Comparison of ENCODE assay signal across 2 cellular contexts in the genomic region with DNA sequence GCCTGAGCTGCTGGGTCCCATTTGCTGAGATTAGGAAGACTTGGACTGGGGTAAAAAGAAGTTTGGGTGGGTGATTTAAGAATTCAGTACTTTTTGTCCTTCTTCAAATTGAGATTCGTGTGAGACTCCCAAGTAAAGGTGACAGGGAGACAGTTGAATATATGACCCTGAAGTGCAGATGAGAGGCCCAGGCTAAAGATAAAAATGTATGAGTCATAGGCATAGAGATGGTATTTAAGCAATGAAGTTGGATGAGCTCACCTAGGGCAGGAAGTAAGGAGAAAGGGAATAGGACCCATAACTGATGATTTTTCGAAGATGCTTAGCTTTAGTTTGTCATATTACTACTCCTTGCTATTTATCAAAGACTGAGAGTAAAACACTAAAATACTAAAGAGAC.
A peak's percentile ranks its signal among the peaks of the same experiment; 100 is the strongest.
TF ChIP-seq lines count a peak whose summit lies in the region.

No MANE protein-coding gene starts in this region.

TF ChIP-seq in HCT116, 20 proteins besides CTCF, POLR2A, EP300 and RAD21 (continued from another document):
- TF ChIP-seq EZH2 (IDR thresholded peaks at IDR 0.05) (no peak), JUND (IDR thresholded peaks at IDR 0.05) (peak; percentile 30; the same call in 1 of the 2 replicates)
- TF ChIP-seq, protein P1, sequence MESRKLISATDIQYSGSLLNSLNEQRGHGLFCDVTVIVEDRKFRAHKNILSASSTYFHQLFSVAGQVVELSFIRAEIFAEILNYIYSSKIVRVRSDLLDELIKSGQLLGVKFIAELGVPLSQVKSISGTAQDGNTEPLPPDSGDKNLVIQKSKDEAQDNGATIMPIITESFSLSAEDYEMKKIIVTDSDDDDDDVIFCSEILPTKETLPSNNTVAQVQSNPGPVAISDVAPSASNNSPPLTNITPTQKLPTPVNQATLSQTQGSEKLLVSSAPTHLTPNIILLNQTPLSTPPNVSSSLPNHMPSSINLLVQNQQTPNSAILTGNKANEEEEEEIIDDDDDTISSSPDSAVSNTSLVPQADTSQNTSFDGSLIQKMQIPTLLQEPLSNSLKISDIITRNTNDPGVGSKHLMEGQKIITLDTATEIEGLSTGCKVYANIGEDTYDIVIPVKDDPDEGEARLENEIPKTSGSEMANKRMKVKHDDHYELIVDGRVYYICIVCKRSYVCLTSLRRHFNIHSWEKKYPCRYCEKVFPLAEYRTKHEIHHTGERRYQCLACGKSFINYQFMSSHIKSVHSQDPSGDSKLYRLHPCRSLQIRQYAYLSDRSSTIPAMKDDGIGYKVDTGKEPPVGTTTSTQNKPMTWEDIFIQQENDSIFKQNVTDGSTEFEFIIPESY (IDR thresholded peaks at IDR 0.05; ENCODE audit: extremely low read depth, insufficient replicate concordance, low read length) = no peak

TF ChIP-seq in SK-N-SH treated with all-trans-retinoic acid at 6 μM for 48 hours, 23 proteins besides CTCF, POLR2A, EP300 and RAD21 (continued from another document):
- TF ChIP-seq, protein P2, sequence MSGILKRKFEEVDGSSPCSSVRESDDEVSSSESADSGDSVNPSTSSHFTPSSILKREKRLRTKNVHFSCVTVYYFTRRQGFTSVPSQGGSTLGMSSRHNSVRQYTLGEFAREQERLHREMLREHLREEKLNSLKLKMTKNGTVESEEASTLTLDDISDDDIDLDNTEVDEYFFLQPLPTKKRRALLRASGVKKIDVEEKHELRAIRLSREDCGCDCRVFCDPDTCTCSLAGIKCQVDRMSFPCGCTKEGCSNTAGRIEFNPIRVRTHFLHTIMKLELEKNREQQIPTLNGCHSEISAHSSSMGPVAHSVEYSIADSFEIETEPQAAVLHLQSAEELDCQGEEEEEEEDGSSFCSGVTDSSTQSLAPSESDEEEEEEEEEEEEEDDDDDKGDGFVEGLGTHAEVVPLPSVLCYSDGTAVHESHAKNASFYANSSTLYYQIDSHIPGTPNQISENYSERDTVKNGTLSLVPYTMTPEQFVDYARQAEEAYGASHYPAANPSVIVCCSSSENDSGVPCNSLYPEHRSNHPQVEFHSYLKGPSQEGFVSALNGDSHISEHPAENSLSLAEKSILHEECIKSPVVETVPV (CRISPR knock-in tag; IDR thresholded peaks at IDR 0.05) = no peak
- TF ChIP-seq ZNF70 (CRISPR knock-in tag; IDR thresholded peaks at IDR 0.05) = no peak
- TF ChIP-seq CSDC2 (CRISPR knock-in tag; IDR thresholded peaks at IDR 0.05) = no peak
- TF ChIP-seq, protein P3, sequence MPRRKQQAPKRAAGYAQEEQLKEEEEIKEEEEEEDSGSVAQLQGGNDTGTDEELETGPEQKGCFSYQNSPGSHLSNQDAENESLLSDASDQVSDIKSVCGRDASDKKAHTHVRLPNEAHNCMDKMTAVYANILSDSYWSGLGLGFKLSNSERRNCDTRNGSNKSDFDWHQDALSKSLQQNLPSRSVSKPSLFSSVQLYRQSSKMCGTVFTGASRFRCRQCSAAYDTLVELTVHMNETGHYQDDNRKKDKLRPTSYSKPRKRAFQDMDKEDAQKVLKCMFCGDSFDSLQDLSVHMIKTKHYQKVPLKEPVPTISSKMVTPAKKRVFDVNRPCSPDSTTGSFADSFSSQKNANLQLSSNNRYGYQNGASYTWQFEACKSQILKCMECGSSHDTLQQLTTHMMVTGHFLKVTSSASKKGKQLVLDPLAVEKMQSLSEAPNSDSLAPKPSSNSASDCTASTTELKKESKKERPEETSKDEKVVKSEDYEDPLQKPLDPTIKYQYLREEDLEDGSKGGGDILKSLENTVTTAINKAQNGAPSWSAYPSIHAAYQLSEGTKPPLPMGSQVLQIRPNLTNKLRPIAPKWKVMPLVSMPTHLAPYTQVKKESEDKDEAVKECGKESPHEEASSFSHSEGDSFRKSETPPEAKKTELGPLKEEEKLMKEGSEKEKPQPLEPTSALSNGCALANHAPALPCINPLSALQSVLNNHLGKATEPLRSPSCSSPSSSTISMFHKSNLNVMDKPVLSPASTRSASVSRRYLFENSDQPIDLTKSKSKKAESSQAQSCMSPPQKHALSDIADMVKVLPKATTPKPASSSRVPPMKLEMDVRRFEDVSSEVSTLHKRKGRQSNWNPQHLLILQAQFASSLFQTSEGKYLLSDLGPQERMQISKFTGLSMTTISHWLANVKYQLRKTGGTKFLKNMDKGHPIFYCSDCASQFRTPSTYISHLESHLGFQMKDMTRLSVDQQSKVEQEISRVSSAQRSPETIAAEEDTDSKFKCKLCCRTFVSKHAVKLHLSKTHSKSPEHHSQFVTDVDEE (CRISPR knock-in tag; IDR thresholded peaks at IDR 0.05) = no peak
- TF ChIP-seq CREB5 (CRISPR knock-in tag; IDR thresholded peaks at IDR 0.05; ENCODE audit: low read depth) = no peak
- TF ChIP-seq GLIS3 (CRISPR knock-in tag; IDR thresholded peaks at IDR 0.05) = no peak
- TF ChIP-seq TOX (CRISPR knock-in tag; IDR thresholded peaks at IDR 0.05; ENCODE audit: borderline replicate concordance) = no peak
